Comparison of ENCODE assay signal across 11 cellular contexts in the genomic region with DNA sequence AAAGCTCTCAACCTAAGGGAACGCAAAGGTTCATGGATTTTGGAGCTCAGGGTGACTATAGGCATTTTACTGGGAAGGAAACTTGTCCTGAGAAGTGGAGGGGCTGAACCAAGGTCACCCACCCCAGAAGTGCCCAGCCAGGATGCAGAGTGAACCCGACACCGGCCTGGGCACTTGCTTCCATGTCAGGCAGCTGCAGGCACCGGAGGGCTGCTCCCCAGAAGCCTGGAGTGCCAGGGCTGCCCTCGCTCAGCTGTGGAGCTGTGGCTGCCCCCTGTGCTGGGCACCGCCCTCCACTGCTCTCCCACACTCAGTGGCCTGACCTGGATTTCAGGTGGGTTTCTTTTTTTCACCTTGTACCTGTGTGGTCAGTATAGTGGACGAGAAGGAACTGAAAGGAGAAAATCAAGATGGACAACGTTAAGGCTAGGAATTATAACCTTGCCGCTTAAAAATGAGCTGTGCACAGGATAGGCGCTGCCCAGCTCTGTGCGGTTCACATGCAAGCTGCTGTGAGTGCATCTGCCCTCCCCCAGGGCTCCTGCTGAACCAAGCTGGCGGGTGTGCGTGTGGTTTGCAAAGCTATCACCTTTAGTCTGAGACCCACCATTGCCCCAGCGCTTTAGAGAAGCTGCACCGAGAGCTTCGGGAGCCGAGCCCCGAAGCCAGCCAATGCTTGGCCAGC. TPM values are rescaled to one million over a fixed set of nuclear protein-coding genes. Genes with fewer than 3 reads are reported as not detected.
DNase-seq lines count a peak whose midpoint lies in the region; ATAC-seq and TF ChIP-seq lines count a peak whose summit lies in the region.
"Had no signal": no experiment of that assay in that cellular context is flagged by ENCODE, and none has a peak within 500 bp of the region (broad histone marks: within the 10 kb centered on the region; RNA-seq: fewer than 3 reads in every experiment).

No MANE protein-coding gene starts in this region.

- H3K36me3 ChIP-seq in cardiac muscle cell = no peaks in the 10 kb centered on the region

- no peak overlapping the region for H3K4me3 ChIP-seq in cardiac muscle cell

- H3K27ac ChIP-seq in cardiac muscle cell = peak overlapping the region; percentile 62
- H3K27ac ChIP-seq: HL-60 had no signal

- peaks cover 37% of the 10 kb centered on the region for H3K4me1 ChIP-seq in cardiac muscle cell (ENCODE audit: low read depth)

- H3K27me3 ChIP-seq in cardiac muscle cell = no peaks in the 10 kb centered on the region

- POLR2A ChIA-PET in activated B cell treated with CpG ODN at 0.5 μM for 24 hours (lab: Charles Lee) = interaction anchor here (0.6 to 3.3 kb wide), 5 partner anchors 10 to 287 kb away, joined by 3 to 37 read pairs (median 21); a partner anchor contains a TSS

- H3K36me3 Mint-ChIP-seq in activated CD4-positive, alpha-beta T cell treated with anti-CD3 and anti-CD28 coated beads, Interleukin-2, amount 10 ng/mL, durations not matched to agents 24 days and 14 days (ENCODE audit: low read depth) = peaks cover 3% of the 10 kb centered on the region
- H3K36me3 Mint-ChIP-seq in activated B cell treated with CpG ODN at 0.5 μM for 24 hours (ENCODE audit: low read depth) = peaks cover 33% of the 10 kb centered on the region
- peaks cover 29% of the 10 kb centered on the region for H3K36me3 Mint-ChIP-seq in stimulated activated effector memory CD8-positive, alpha-beta T cell treated with anti-CD3 and anti-CD28 coated beads, Interleukin-12 subunit alpha, Interleukin-12 subunit beta, amount 100 ng/mL, for 72 hours

- TF ChIP-seq CTCF in activated B cell treated with CpG ODN at 0.5 μM for 24 hours (IDR thresholded peaks at IDR 0.05) = no peak
- TF ChIP-seq CTCF in cardiac muscle cell (IDR thresholded peaks at IDR 0.05; ENCODE audit: low read depth, low read length) = no peak

- intact Hi-C loops in activated CD4-positive, alpha-beta T cell treated with anti-CD3 and anti-CD28 coated beads, Interleukin-2, amount 10 ng/mL, durations not matched to agents 24 days and 14 days (cut with micrococcal nuclease) = loop anchor here (5.0 kb wide), 1 partner anchor 64 kb away; a partner anchor contains a TSS
- intact Hi-C loops in activated B cell treated with CpG ODN at 0.5 μM for 24 hours (cut with micrococcal nuclease) = loop anchor here (5.0 kb wide), 2 partner anchors 96 to 286 kb away; a partner anchor contains a TSS

- CTCF ChIA-PET in activated B cell treated with CpG ODN at 0.5 μM for 24 hours (lab: Charles Lee) = interaction anchor here (1.3 kb wide), 1 partner anchor 30 kb away, joined by 5 read pairs; a partner anchor contains a TSS

- ATAC-seq in activated B cell treated with CpG ODN at 0.5 μM for 24 hours (ENCODE audit: low read depth) (no peak), HG03045 (IDR thresholded peaks at IDR 0.05; ENCODE audit: unreplicated experiment) (no peak)
- ATAC-seq in stimulated activated effector memory CD8-positive, alpha-beta T cell treated with anti-CD3 and anti-CD28 coated beads, Interleukin-12 subunit alpha, Interleukin-12 subunit beta, amount 100 ng/mL, for 72 hours = no peak

- H3K9me3 ChIP-seq in cardiac muscle cell (ENCODE audit: low read depth) = no peaks in the 10 kb centered on the region

- no peak for DNase-seq in activated CD4-positive, alpha-beta T cell treated with anti-CD3 and anti-CD28 coated beads, Interleukin-2, amount 10 ng/mL, durations not matched to agents 24 days and 14 days
- no peak for DNase-seq in activated CD4-positive, alpha-beta T cell treated with anti-CD3 and anti-CD28 coated beads for 48 hours
- DNase-seq in activated B cell treated with CpG ODN at 0.5 μM for 24 hours = no peak
- peak in 1 of 2 donors; percentile 18 for DNase-seq in cardiac muscle cell (ENCODE audit: low read depth in 1 of 2, low spot score in 1 of 2)
- DNase-seq in stimulated activated effector memory CD8-positive, alpha-beta T cell treated with anti-CD3 and anti-CD28 coated beads, Interleukin-12 subunit alpha, Interleukin-12 subunit beta, amount 100 ng/mL, for 72 hours (ENCODE audit: low spot score in 2 of 2) = no peak
- no peak for DNase-seq in COR-L47 (lab: John Stamatoyannopoulos, UW)
- DNase-seq in DMS153 (lab: John Stamatoyannopoulos, UW) = no peak
- DNase-seq: foreskin melanocyte; NK-92 treated with Interleukin-12 subunit alpha and Interleukin-12 subunit beta, amount 100 ng/mL, for 24 hours had no signal

- H3K27me3 Mint-ChIP-seq in activated CD4-positive, alpha-beta T cell treated with anti-CD3 and anti-CD28 coated beads, Interleukin-2, amount 10 ng/mL, durations not matched to agents 24 days and 14 days = no peaks in the 10 kb centered on the region
- no peaks in the 10 kb centered on the region for H3K27me3 Mint-ChIP-seq in activated B cell treated with CpG ODN at 0.5 μM for 24 hours

- H3K9me3 Mint-ChIP-seq in activated CD4-positive, alpha-beta T cell treated with anti-CD3 and anti-CD28 coated beads, Interleukin-2, amount 10 ng/mL, durations not matched to agents 24 days and 14 days = no peaks in the 10 kb centered on the region
- H3K9me3 Mint-ChIP-seq in activated B cell treated with CpG ODN at 0.5 μM for 24 hours = no peaks in the 10 kb centered on the region
- no peaks in the 10 kb centered on the region for H3K9me3 Mint-ChIP-seq in stimulated activated effector memory CD8-positive, alpha-beta T cell treated with anti-CD3 and anti-CD28 coated beads, Interleukin-12 subunit alpha, Interleukin-12 subunit beta, amount 100 ng/mL, for 72 hours

- H3K27ac Mint-ChIP-seq in activated CD4-positive, alpha-beta T cell treated with anti-CD3 and anti-CD28 coated beads, Interleukin-2, amount 10 ng/mL, durations not matched to agents 24 days and 14 days = no peak overlapping the region
- peak overlapping the region; percentile 57 for H3K27ac Mint-ChIP-seq in activated B cell treated with CpG ODN at 0.5 μM for 24 hours
- H3K27ac Mint-ChIP-seq in stimulated activated effector memory CD8-positive, alpha-beta T cell treated with anti-CD3 and anti-CD28 coated beads, Interleukin-12 subunit alpha, Interleukin-12 subunit beta, amount 100 ng/mL, for 72 hours = peak overlapping the region; percentile 98

- H3K4me1 Mint-ChIP-seq in activated CD4-positive, alpha-beta T cell treated with anti-CD3 and anti-CD28 coated beads, Interleukin-2, amount 10 ng/mL, durations not matched to agents 24 days and 14 days = peaks cover 27% of the 10 kb centered on the region
- peaks cover 57% of the 10 kb centered on the region for H3K4me1 Mint-ChIP-seq in activated B cell treated with CpG ODN at 0.5 μM for 24 hours
- H3K4me1 Mint-ChIP-seq in stimulated activated effector memory CD8-positive, alpha-beta T cell treated with anti-CD3 and anti-CD28 coated beads, Interleukin-12 subunit alpha, Interleukin-12 subunit beta, amount 100 ng/mL, for 72 hours = peaks cover 21% of the 10 kb centered on the region

- H3K4me3 Mint-ChIP-seq in activated CD4-positive, alpha-beta T cell treated with anti-CD3 and anti-CD28 coated beads, Interleukin-2, amount 10 ng/mL, durations not matched to agents 24 days and 14 days = peak overlapping the region; percentile 91
- peak overlapping the region; percentile 86 for H3K4me3 Mint-ChIP-seq in activated B cell treated with CpG ODN at 0.5 μM for 24 hours
- peak overlapping the region; percentile 99 for H3K4me3 Mint-ChIP-seq in stimulated activated effector memory CD8-positive, alpha-beta T cell treated with anti-CD3 and anti-CD28 coated beads, Interleukin-12 subunit alpha, Interleukin-12 subunit beta, amount 100 ng/mL, for 72 hours

RNA-seq across cellular contexts. Expression of a gene that starts 2.2 kb away (rescaled TPM):
- 78.2 and 80.2 TPM in 2 replicates for total RNA-seq in activated CD4-positive, alpha-beta T cell treated with anti-CD3 and anti-CD28 coated beads, Interleukin-2, amount 10 ng/mL, durations not matched to agents 24 days and 14 days
- total RNA-seq in activated B cell treated with CpG ODN at 0.5 μM for 24 hours (157 and 201 TPM in 2 replicates), cardiac muscle cell (109 and 127 TPM in 2 replicates)
- 57.1 and 75.2 TPM in 2 replicates for polyA plus RNA-seq in cardiac muscle cell

RNA-seq across cellular contexts. Expression of a gene that starts 30.1 kb away (rescaled TPM):
- total RNA-seq in activated CD4-positive, alpha-beta T cell treated with anti-CD3 and anti-CD28 coated beads, Interleukin-2, amount 10 ng/mL, durations not matched to agents 24 days and 14 days = 119 and 120 TPM in 2 replicates
- 43.4 and 48.7 TPM in 2 replicates for total RNA-seq in activated B cell treated with CpG ODN at 0.5 μM for 24 hours
- total RNA-seq in cardiac muscle cell = 34.5 and 45.1 TPM in 2 replicates
- polyA plus RNA-seq in cardiac muscle cell = 10.0 and 10.6 TPM in 2 replicates
